In the genomic region with DNA sequence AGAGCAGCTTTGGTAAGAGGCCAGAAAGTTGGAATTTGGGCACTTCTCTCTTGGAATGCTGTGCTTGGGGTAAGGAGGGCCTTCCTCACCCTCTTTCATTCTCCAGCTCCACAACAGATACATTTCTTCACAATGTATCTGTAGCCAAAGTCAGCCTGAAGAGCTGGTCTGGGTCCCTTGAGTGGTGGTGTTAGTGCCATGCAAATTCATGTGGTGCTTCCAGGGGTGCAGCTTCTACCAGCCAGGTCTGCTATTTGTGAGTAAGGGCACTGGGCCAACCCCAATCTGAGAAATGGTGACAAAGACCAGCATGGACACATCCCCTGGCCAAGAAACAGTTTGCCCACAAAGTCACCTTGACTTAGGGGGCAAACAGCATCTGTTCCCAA, we compare ENCODE assay signal across 29 cellular contexts. TPM values are rescaled to one million over a fixed set of nuclear protein-coding genes. Genes with fewer than 3 reads are reported as not detected.
"Had no signal": no experiment of that assay in that cellular context is flagged by ENCODE, and none has a peak within 500 bp of the region (broad histone marks: within the 10 kb centered on the region; RNA-seq: fewer than 3 reads in every experiment).

No MANE protein-coding gene starts in this region.

- H3K9me3 ChIP-seq: ascending aorta, breast epithelium, esophagus muscularis mucosa, gastrocnemius medialis had no signal

- ATAC-seq: activated CD4-positive, alpha-beta T cell treated with anti-CD3 and anti-CD28 coated beads for 36 hours; activated naive CD4-positive, alpha-beta T cell treated with anti-CD3 and anti-CD28 coated beads, Interleukin-2, amount 50 U/mL, for 72 hours; activated T-cell treated with anti-CD3 and anti-CD28 coated beads, Interleukin-2, amount 50 U/mL, for 72 hours; effector memory CD8-positive, alpha-beta T cell; foreskin keratinocyte; gastrocnemius medialis had no signal

- H3K4me1 ChIP-seq: breast epithelium, esophagus muscularis mucosa, foreskin keratinocyte, gastrocnemius medialis had no signal

- DNase-seq: activated CD4-positive, alpha-beta memory T cell treated with anti-CD3 and anti-CD28 coated beads, Interleukin-2, amount 10 ng/mL, durations not matched to agents 7 days and 5 days; activated CD4-positive, alpha-beta T cell treated with anti-CD3 and anti-CD28 coated beads for 36 hours; activated CD4-positive, alpha-beta T cell treated with anti-CD3 and anti-CD28 coated beads, Interleukin-2, amount 10 ng/mL, durations not matched to agents 7 days and 5 days; activated CD4-positive, alpha-beta T cell treated with anti-CD3 and anti-CD28 coated beads, Interleukin-2, amount 50 U/mL, for 4 hours; activated CD4-positive, CD25-positive, alpha-beta regulatory T cell; activated CD4-positive, CD25-positive, alpha-beta regulatory T cell treated with anti-CD3 and anti-CD28 coated beads, Interleukin-2, amount 50 U/mL, for 72 hours; activated CD8-positive, alpha-beta memory T cell treated with anti-CD3 and anti-CD28 coated beads, Interleukin-2, amount 50 U/mL, for 48 hours; activated gamma-delta T cell; activated naive CD4-positive, alpha-beta T cell; activated naive CD4-positive, alpha-beta T cell treated with anti-CD3 and anti-CD28 coated beads, Interleukin-2, amount 10 ng/mL, durations not matched to agents 7 days and 5 days; activated naive CD8-positive, alpha-beta T cell treated with anti-CD3 and anti-CD28 coated beads, Interleukin-2, amount 10 ng/mL, durations not matched to agents 7 days and 5 days; activated T-cell treated with anti-CD3 and anti-CD28 coated beads for 4 hours; activated T-cell treated with anti-CD3 and anti-CD28 coated beads, Interleukin-2, amount 50 U/mL, for 24 hours; activated T-cell treated with anti-CD3 and anti-CD28 coated beads, Interleukin-2, amount 50 U/mL, for 72 hours; cortex of kidney; dermis blood vessel endothelial cell; effector CD4-positive, alpha-beta T cell; effector memory CD8-positive, alpha-beta T cell; erythroblast; foreskin keratinocyte; gastrocnemius medialis; glutamatergic neuron; T-helper 2 cell had no signal

- H3K27me3 ChIP-seq: ascending aorta, cardiac muscle cell, esophagus muscularis mucosa, foreskin keratinocyte, gastrocnemius medialis had no signal

- H3K27ac ChIP-seq: ascending aorta, breast epithelium, cardiac muscle cell, esophagus muscularis mucosa, foreskin keratinocyte, gastrocnemius medialis had no signal

- H3K4me3 ChIP-seq: ascending aorta, breast epithelium, cardiac muscle cell, esophagus muscularis mucosa, gastrocnemius medialis had no signal

- H3K36me3 ChIP-seq: breast epithelium, cardiac muscle cell had no signal

RNA-seq across cellular contexts. Expression of a gene that starts 42.7 kb away (rescaled TPM):
- total RNA-seq: activated CD4-positive, alpha-beta T cell treated with anti-CD3 and anti-CD28 coated beads for 36 hours; activated CD4-positive, alpha-beta T cell treated with anti-CD3 and anti-CD28 coated beads, Interleukin-2, amount 10 ng/mL, durations not matched to agents 7 days and 5 days; activated naive CD4-positive, alpha-beta T cell treated with anti-CD3 and anti-CD28 coated beads, Interleukin-2, amount 50 U/mL, for 72 hours; ascending aorta; dermis blood vessel endothelial cell; esophagus muscularis mucosa; T-helper 1 cell treated with Interleukin-12 subunit alpha and Interleukin-12 subunit beta and Interleukin-4 antibody, amounts not matched to agents 30 ng/mL and 1 ng/mL, for 36 hours had no signal
